8 cellular contexts compared by ENCODE assay signal in the genomic region with DNA sequence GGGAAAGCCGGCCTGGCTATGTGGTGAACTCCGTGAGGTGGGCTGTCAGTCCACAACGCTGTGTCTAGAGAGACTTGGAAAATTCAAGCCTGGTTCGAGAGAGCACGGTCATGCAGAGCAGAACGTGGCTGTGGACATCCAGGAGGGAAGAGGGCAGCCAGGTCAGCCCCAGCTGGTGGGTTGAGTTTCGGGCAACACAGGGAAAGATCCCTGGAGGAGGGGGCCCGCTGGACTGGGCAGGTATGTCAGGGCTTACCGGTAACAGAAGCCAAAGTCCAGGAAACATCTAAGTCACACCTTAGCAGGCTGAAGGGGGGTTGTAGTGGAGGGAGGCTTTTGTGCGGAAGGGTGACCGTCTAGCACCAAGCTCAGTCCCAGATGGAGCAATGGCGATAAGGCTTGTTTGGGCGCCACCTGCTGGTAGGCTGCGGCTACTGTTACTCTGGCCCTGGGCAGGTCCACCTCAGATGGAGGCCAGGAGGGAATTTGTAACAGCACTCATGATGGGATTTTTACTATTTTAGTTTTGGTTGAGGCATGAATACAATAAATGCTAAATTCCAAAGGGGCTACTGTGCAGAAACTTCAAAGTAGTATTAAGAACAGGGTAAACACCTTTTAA.
DNase-seq lines count a peak whose midpoint lies in the region; ATAC-seq and TF ChIP-seq lines count a peak whose summit lies in the region.

No MANE protein-coding gene starts in this region.

- H3K9me3 ChIP-seq in BE2C (no peaks in the 10 kb centered on the region), right lobe of liver (no peaks in the 10 kb centered on the region)

- TF ChIP-seq CTCF in BE2C (IDR thresholded peaks at IDR 0.05; ENCODE audit: low read depth, low read length) (peak; percentile 84), right lobe of liver (IDR thresholded peaks at IDR 0.05) (peak; percentile 91 to 99 (median 94))

- H3K4me1 ChIP-seq in BE2C (no peaks in the 10 kb centered on the region), right lobe of liver (no peaks in the 10 kb centered on the region)

- H3K4me3 ChIP-seq in BE2C (ENCODE audit: low read depth, low read length): no peak overlapping the region
- no peak overlapping the region for H3K4me3 ChIP-seq in right lobe of liver

- TF ChIP-seq POLR2A in right lobe of liver (IDR thresholded peaks at IDR 0.05): no peak

- no peak overlapping the region for H3K27ac ChIP-seq in right lobe of liver

- DNase-seq in BE2C (peak; percentile 71), NCI-H345 (lab: John Stamatoyannopoulos, UW) (peak; percentile 68), dedifferentiated amniotic fluid mesenchymal stem cell (ENCODE audit: extremely low spot score) (peak; percentile 20), right lobe of liver (peak; percentile 81 to 86 (median 82))
- DNase-seq in activated CD4-positive, alpha-beta T cell treated with anti-CD3 and anti-CD28 coated beads for 48 hours: peak; percentile 83
- DNase-seq in stimulated activated CD4-positive, alpha-beta T cell treated with anti-CD3 and anti-CD28 coated beads, TNF-alpha, amount 100 ng/mL, for 48 hours (ENCODE audit: low read depth in 3 of 3): peak; percentile 44 to 71 (median 70)

- intact Hi-C loops in right lobe of liver (cut with DNase I): loop anchor here (10.0 kb wide), 2 partner anchors 120 to 450 kb away; a partner anchor contains a TSS

- ATAC-seq in GM19025 (IDR thresholded peaks at IDR 0.05; ENCODE audit: low read depth, unreplicated experiment) (peak; percentile 84), HG03135 (IDR thresholded peaks at IDR 0.05; ENCODE audit: unreplicated experiment) (peak; percentile 92), right lobe of liver (peak; percentile 93 to 98 (median 96))

- WGBS in right lobe of liver (ENCODE audit: insufficient coverage, low coverage, low lambda C conversion rate, missing lambda C conversion rate): 26% methylated on average over 10 of the region's 14 CpGs

- H3K27me3 ChIP-seq in BE2C (no peaks in the 10 kb centered on the region), right lobe of liver (no peaks in the 10 kb centered on the region)

- H3K36me3 ChIP-seq in BE2C (no peaks in the 10 kb centered on the region), right lobe of liver (no peaks in the 10 kb centered on the region)

Comparison
In these comparisons a context has a peak if more than half of its experiments do, and no peak if none do; other contexts are left out.
1. DNase-seq: peak in every context shown above with its lines; median percentile 83 in activated CD4-positive, alpha-beta T cell treated with anti-CD3 and anti-CD28 coated beads for 48 hours; 82 in right lobe of liver; 71 in BE2C; 70 in stimulated activated CD4-positive, alpha-beta T cell treated with anti-CD3 and anti-CD28 coated beads, TNF-alpha, amount 100 ng/mL, for 48 hours; 68 in NCI-H345; 20 in dedifferentiated amniotic fluid mesenchymal stem cell.